ENCODE assay signal across 22 cellular contexts in the genomic region with DNA sequence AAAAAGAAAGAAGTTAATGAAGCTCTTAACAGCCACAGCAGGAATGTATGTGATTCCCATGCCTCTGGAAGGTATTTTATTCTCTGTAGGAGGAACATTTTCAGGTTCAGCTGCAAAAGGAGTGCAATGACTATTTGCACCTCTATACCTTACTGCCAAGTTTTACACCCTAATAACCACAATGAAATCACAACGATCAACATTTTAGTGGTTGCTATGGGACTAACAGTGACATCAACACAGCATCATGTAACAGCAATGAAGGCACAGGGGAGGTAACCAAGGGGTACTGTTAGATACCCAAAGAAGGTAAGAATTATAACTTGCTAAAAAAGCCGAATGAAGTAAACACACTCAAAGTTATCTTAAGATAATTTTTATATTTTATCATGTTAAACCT.
DNase-seq lines count a peak whose midpoint lies in the region; ATAC-seq and TF ChIP-seq lines count a peak whose summit lies in the region.
"Had no signal": no experiment of that assay in that cellular context is flagged by ENCODE, and none has a peak within 500 bp of the region (broad histone marks: within the 10 kb centered on the region; RNA-seq: fewer than 3 reads in every experiment).

No MANE protein-coding gene starts in this region.

- H3K9ac ChIP-seq in PC-3 (ENCODE audit: low read length), result no peak overlapping the region

- no peak for TF ChIP-seq CTCF in activated CD8-positive, alpha-beta T cell treated with anti-CD3 and anti-CD28 coated beads for 36 hours (IDR thresholded peaks at IDR 0.05)
- TF ChIP-seq CTCF in PC-3 (conservative IDR thresholded peaks at IDR 0.05; ENCODE audit: low read depth, low read length), result no peak
- no peak for TF ChIP-seq CTCF in mesothelial cell of epicardium (IDR thresholded peaks at IDR 0.05; ENCODE audit: unreplicated experiment)
- TF ChIP-seq CTCF in tibial artery (IDR thresholded peaks at IDR 0.05), result no peak

- ATAC-seq in activated CD8-positive, alpha-beta T cell treated with anti-CD3 and anti-CD28 coated beads, Interleukin-2, amount 10 ng/mL, durations not matched to agents 7 days and 5 days, result peak; percentile 42
- no peak for ATAC-seq in activated CD8-positive, alpha-beta T cell treated with anti-CD3 and anti-CD28 coated beads for 36 hours
- no peak for ATAC-seq in PC-3
- ATAC-seq in GM21423 (IDR thresholded peaks at IDR 0.05; ENCODE audit: unreplicated experiment), result no peak
- no peak for ATAC-seq in GM21786 (IDR thresholded peaks at IDR 0.05; ENCODE audit: unreplicated experiment)
- ATAC-seq: left colon had no signal

- H3K27ac Mint-ChIP-seq in activated CD8-positive, alpha-beta T cell treated with anti-CD3 and anti-CD28 coated beads, Interleukin-2, amount 10 ng/mL, durations not matched to agents 7 days and 5 days, result no peak overlapping the region
- H3K27ac Mint-ChIP-seq in activated CD8-positive, alpha-beta T cell treated with anti-CD3 and anti-CD28 coated beads for 36 hours, result no peak overlapping the region
- H3K27ac Mint-ChIP-seq in mesothelial cell of epicardium, result peak overlapping the region; percentile 10
- H3K27ac Mint-ChIP-seq: activated naive CD4-positive, alpha-beta T cell treated with anti-CD3 and anti-CD28 coated beads, Interleukin-2, amount 10 ng/mL, durations not matched to agents 7 days and 5 days; IgD-negative memory B cell had no signal

- H3K36me3 ChIP-seq in PC-3 (ENCODE audit: low read depth, low read length) (peaks cover 3% of the 10 kb centered on the region; the same call in 1 of the 2 replicates), tibial artery (peaks cover 0 to 9% (median 0%) of the 10 kb centered on the region in 3 donors)
- H3K36me3 ChIP-seq: colonic mucosa had no signal

- no peaks in the 10 kb centered on the region for H3F3A ChIP-seq in PC-3 (ENCODE audit: low read length, unreplicated experiment)

- H3K9me2 ChIP-seq in PC-3 (replicated peaks; ENCODE audit: low read length), result no peaks in the 10 kb centered on the region

- no peaks in the 10 kb centered on the region for H3K9me3 Mint-ChIP-seq in activated CD8-positive, alpha-beta T cell treated with anti-CD3 and anti-CD28 coated beads, Interleukin-2, amount 10 ng/mL, durations not matched to agents 7 days and 5 days (ENCODE audit: insufficient read depth)
- no peaks in the 10 kb centered on the region for H3K9me3 Mint-ChIP-seq in activated CD8-positive, alpha-beta T cell treated with anti-CD3 and anti-CD28 coated beads for 36 hours
- H3K9me3 Mint-ChIP-seq in mesothelial cell of epicardium, result no peaks in the 10 kb centered on the region
- H3K9me3 Mint-ChIP-seq: activated naive CD4-positive, alpha-beta T cell treated with anti-CD3 and anti-CD28 coated beads, Interleukin-2, amount 10 ng/mL, durations not matched to agents 7 days and 5 days; IgD-negative memory B cell; neural crest cell had no signal

- intact Hi-C loops in activated CD8-positive, alpha-beta T cell treated with anti-CD3 and anti-CD28 coated beads for 36 hours (cut with micrococcal nuclease), result no loop called here
- intact Hi-C loops in PC-3 (cut with micrococcal nuclease) (no loop called here), tibial artery (cut with DNase I; ENCODE audit: low total_unique reads) (no loop called here)

- H3K9me3 ChIP-seq in PC-3 (ENCODE audit: low read length), result no peaks in the 10 kb centered on the region
- no peaks in the 10 kb centered on the region for H3K9me3 ChIP-seq in tibial artery
- H3K9me3 ChIP-seq: colonic mucosa had no signal

- no peak overlapping the region for H3K4me3 Mint-ChIP-seq in activated CD8-positive, alpha-beta T cell treated with anti-CD3 and anti-CD28 coated beads, Interleukin-2, amount 10 ng/mL, durations not matched to agents 7 days and 5 days
- no peak overlapping the region for H3K4me3 Mint-ChIP-seq in activated CD8-positive, alpha-beta T cell treated with anti-CD3 and anti-CD28 coated beads for 36 hours
- H3K4me3 Mint-ChIP-seq in mesothelial cell of epicardium, result no peak overlapping the region
- H3K4me3 Mint-ChIP-seq: activated naive CD4-positive, alpha-beta T cell treated with anti-CD3 and anti-CD28 coated beads, Interleukin-2, amount 10 ng/mL, durations not matched to agents 7 days and 5 days; IgD-negative memory B cell; neural crest cell had no signal

- POLR2A ChIA-PET in activated CD8-positive, alpha-beta T cell treated with anti-CD3 and anti-CD28 coated beads, Interleukin-2, amount 10 ng/mL, durations not matched to agents 7 days and 5 days (lab: Charles Lee), result interaction anchor here (0.6 kb wide), 1 partner anchor 441 kb away, joined by 3 read pairs; no protein-coding TSS in a partner anchor
- POLR2A ChIA-PET in activated CD8-positive, alpha-beta T cell treated with anti-CD3 and anti-CD28 coated beads for 36 hours (lab: Charles Lee), result no interaction called here
- POLR2A ChIA-PET in PC-3 (lab: Charles Lee; ENCODE audit: unreplicated experiment), result no interaction called here

- no TSS peak for BruUV-seq in PC-3 (replicated peaks; lab: Mats Ljungman, UMichigan)

- peak overlapping the region; percentile 25; the same call in 1 of the 2 replicates for H3K27ac ChIP-seq in PC-3 (ENCODE audit: low read length)
- H3K27ac ChIP-seq in tibial artery, result no peak overlapping the region
- H3K27ac ChIP-seq: C4-2B, colonic mucosa had no signal

- H2AFZ ChIP-seq in PC-3 (ENCODE audit: low read length), result no peak overlapping the region

- H3K4me1 ChIP-seq in PC-3 (ENCODE audit: insufficient read depth, low read length), result no peaks in the 10 kb centered on the region
- H3K4me1 ChIP-seq in tibial artery, result no peaks in the 10 kb centered on the region
- H3K4me1 ChIP-seq: colonic mucosa had no signal

- H3K4me3 ChIP-seq in PC-3 (ENCODE audit: low read length) (no peak overlapping the region), tibial artery (no peak overlapping the region)
- H3K4me3 ChIP-seq: colonic mucosa had no signal

- H4K20me1 ChIP-seq in PC-3 (ENCODE audit: low read length), result no peaks in the 10 kb centered on the region

- CTCF ChIA-PET in activated CD8-positive, alpha-beta T cell treated with anti-CD3 and anti-CD28 coated beads, Interleukin-2, amount 10 ng/mL, durations not matched to agents 7 days and 5 days (lab: Charles Lee), result interaction anchor here (1.3 kb wide), 1 partner anchor 9 kb away, joined by 3 read pairs; no protein-coding TSS in a partner anchor
- CTCF ChIA-PET in activated CD8-positive, alpha-beta T cell treated with anti-CD3 and anti-CD28 coated beads for 36 hours (lab: Charles Lee), result interaction anchor here (1.8 kb wide), 1 partner anchor 292 kb away, joined by 6 read pairs; no protein-coding TSS in a partner anchor
- CTCF ChIA-PET in PC-3 (lab: Charles Lee), result interaction anchor here (0.6 kb wide), 1 partner anchor 23 kb away, joined by 3 read pairs; no protein-coding TSS in a partner anchor

- no peaks in the 10 kb centered on the region for H3K4me1 Mint-ChIP-seq in activated CD8-positive, alpha-beta T cell treated with anti-CD3 and anti-CD28 coated beads, Interleukin-2, amount 10 ng/mL, durations not matched to agents 7 days and 5 days (ENCODE audit: low read depth)
- H3K4me1 Mint-ChIP-seq in activated CD8-positive, alpha-beta T cell treated with anti-CD3 and anti-CD28 coated beads for 36 hours (ENCODE audit: low read depth), result no peaks in the 10 kb centered on the region
- peaks cover 7% of the 10 kb centered on the region for H3K4me1 Mint-ChIP-seq in mesothelial cell of epicardium
- H3K4me1 Mint-ChIP-seq: activated naive CD4-positive, alpha-beta T cell treated with anti-CD3 and anti-CD28 coated beads, Interleukin-2, amount 10 ng/mL, durations not matched to agents 7 days and 5 days; IgD-negative memory B cell; neural crest cell had no signal

- H3K27me3 ChIP-seq in PC-3 (ENCODE audit: low read length), result no peaks in the 10 kb centered on the region
- H3K27me3 ChIP-seq in tibial artery, result no peaks in the 10 kb centered on the region
- H3K27me3 ChIP-seq: colonic mucosa had no signal

- peaks cover 7% of the 10 kb centered on the region for H3K36me3 Mint-ChIP-seq in activated CD8-positive, alpha-beta T cell treated with anti-CD3 and anti-CD28 coated beads, Interleukin-2, amount 10 ng/mL, durations not matched to agents 7 days and 5 days (ENCODE audit: low read depth)
- H3K36me3 Mint-ChIP-seq in activated CD8-positive, alpha-beta T cell treated with anti-CD3 and anti-CD28 coated beads for 36 hours (ENCODE audit: low read depth), result peaks cover 12% of the 10 kb centered on the region
- H3K36me3 Mint-ChIP-seq in mesothelial cell of epicardium, result peaks cover 19% of the 10 kb centered on the region
- H3K36me3 Mint-ChIP-seq: activated naive CD4-positive, alpha-beta T cell treated with anti-CD3 and anti-CD28 coated beads, Interleukin-2, amount 10 ng/mL, durations not matched to agents 7 days and 5 days had no signal

- H3K79me2 ChIP-seq in PC-3 (ENCODE audit: low read length), result no peaks in the 10 kb centered on the region

- H3K27me3 Mint-ChIP-seq in activated CD8-positive, alpha-beta T cell treated with anti-CD3 and anti-CD28 coated beads, Interleukin-2, amount 10 ng/mL, durations not matched to agents 7 days and 5 days (ENCODE audit: low read depth), result no peaks in the 10 kb centered on the region
- H3K27me3 Mint-ChIP-seq in activated CD8-positive, alpha-beta T cell treated with anti-CD3 and anti-CD28 coated beads for 36 hours, result no peaks in the 10 kb centered on the region
- no peaks in the 10 kb centered on the region for H3K27me3 Mint-ChIP-seq in mesothelial cell of epicardium (ENCODE audit: low read depth)
- H3K27me3 Mint-ChIP-seq: activated naive CD4-positive, alpha-beta T cell treated with anti-CD3 and anti-CD28 coated beads, Interleukin-2, amount 10 ng/mL, durations not matched to agents 7 days and 5 days; IgD-negative memory B cell had no signal

- no peak overlapping the region for H3K4me2 ChIP-seq in PC-3 (ENCODE audit: low read length)

- DNase-seq in activated CD8-positive, alpha-beta T cell treated with anti-CD3 and anti-CD28 coated beads, Interleukin-2, amount 10 ng/mL, durations not matched to agents 7 days and 5 days, result no peak
- DNase-seq in activated CD8-positive, alpha-beta T cell treated with anti-CD3 and anti-CD28 coated beads for 36 hours, result no peak
- DNase-seq in PC-3 (peak; percentile 16), dermis blood vessel endothelial cell (peak; percentile 4), mesothelial cell of epicardium (ENCODE audit: low spot score in 2 of 2, unreplicated experiment in 2 of 2) (no peak), tibial artery (no peak)
- DNase-seq: activated naive CD4-positive, alpha-beta T cell treated with anti-CD3 and anti-CD28 coated beads, Interleukin-2, amount 10 ng/mL, durations not matched to agents 7 days and 5 days; anterior cingulate cortex; colonic mucosa; DND-41; foreskin fibroblast; left colon; MV-4-11; NCI-H2029 treated with DMSO at 0.1 percent for 48 hours; NCI-H510A; Right ventricle myocardium superior; stimulated activated CD4-positive, alpha-beta T cell treated with anti-CD3 and anti-CD28 coated beads, Interleukin-4, amount 100 ng/mL, for 24 hours had no signal

Comparison
In these comparisons a context has a peak if more than half of its experiments do, and no peak if none do; other contexts are left out.
1. DNase-seq: peak in PC-3 (single experiment) and dermis blood vessel endothelial cell (single experiment); none in activated CD8-positive, alpha-beta T cell treated with anti-CD3 and anti-CD28 coated beads, Interleukin-2, amount 10 ng/mL, durations not matched to agents 7 days and 5 days (single experiment), activated CD8-positive, alpha-beta T cell treated with anti-CD3 and anti-CD28 coated beads for 36 hours (single experiment), mesothelial cell of epicardium (0 of 2) and tibial artery (0 of 2).